In the genomic region with DNA sequence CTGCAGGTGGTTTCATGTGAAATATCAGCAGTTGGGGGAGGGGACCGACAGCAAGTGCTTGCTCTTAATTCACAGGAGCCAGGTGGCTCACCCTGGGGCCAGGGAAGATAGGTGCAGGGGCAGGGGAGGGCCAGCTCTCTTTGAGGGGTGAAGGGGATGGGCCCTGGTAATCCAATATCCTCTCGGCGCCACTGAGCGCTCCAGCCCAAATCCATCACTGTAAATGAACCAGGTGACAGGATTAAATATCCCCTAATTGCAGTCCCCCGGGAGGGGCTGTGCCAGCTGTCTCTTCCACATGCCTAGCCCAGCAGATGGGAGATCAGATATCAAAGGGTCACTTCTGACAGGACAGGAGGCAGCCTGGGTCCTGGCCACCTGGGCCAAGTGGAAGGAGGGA, we compare ENCODE assay signal across 18 cellular contexts.
DNase-seq lines count a peak whose midpoint lies in the region; ATAC-seq and TF ChIP-seq lines count a peak whose summit lies in the region.
"Had no signal": no experiment of that assay in that cellular context is flagged by ENCODE, and none has a peak within 500 bp of the region (broad histone marks: within the 10 kb centered on the region; RNA-seq: fewer than 3 reads in every experiment).

No MANE protein-coding gene starts in this region.

- no peaks in the 10 kb centered on the region for H3K27me3 ChIP-seq in aorta (ENCODE audit: control insufficient read depth in 1 of 2, insufficient read depth in 2 of 2, low read length in 1 of 2)
- H3K27me3 ChIP-seq in PC-9 (ENCODE audit: insufficient read depth, low read depth) = peaks cover 14% of the 10 kb centered on the region; the same call in 1 of the 2 replicates
- H3K27me3 ChIP-seq: brain microvascular endothelial cell, MG63, thyroid gland had no signal

- intact Hi-C loops in aorta (cut with DNase I) (no loop called here), PC-9 (cut with micrococcal nuclease; ENCODE audit: unreplicated experiment) (no loop called here)

- H3K4me3 Mint-ChIP-seq in nephron progenitor cell = no peak overlapping the region
- H3K4me3 Mint-ChIP-seq: dendritic cell treated with granulocyte-macrophage colony-stimulating factor and Interleukin-4, amounts not matched to agents 40 ng/mL and 50 ng/mL, for 4 days had no signal

- WGBS in aorta, 2 donors = 25 to 33% methylated on average over 5 of the region's 5 CpGs

- H3K79me2 ChIP-seq in PC-9 (ENCODE audit: low read depth) = no peaks in the 10 kb centered on the region

- H3K36me3 ChIP-seq in aorta (ENCODE audit: control insufficient read depth in 1 of 2, insufficient read depth in 2 of 2, low read length in 1 of 2) (no peaks in the 10 kb centered on the region), PC-9 (ENCODE audit: low read depth) (no peaks in the 10 kb centered on the region)
- H3K36me3 ChIP-seq: brain microvascular endothelial cell, heart right ventricle, MG63, thyroid gland had no signal

- no peaks in the 10 kb centered on the region for H3F3A ChIP-seq in PC-9 (ENCODE audit: insufficient read depth, low read depth)

- H3K9me3 Mint-ChIP-seq in nephron progenitor cell = no peaks in the 10 kb centered on the region
- H3K9me3 Mint-ChIP-seq: dendritic cell treated with granulocyte-macrophage colony-stimulating factor and Interleukin-4, amounts not matched to agents 40 ng/mL and 50 ng/mL, for 4 days had no signal

- CTCF ChIA-PET in PC-9 (lab: Charles Lee) = no interaction called here

- H3K27ac Mint-ChIP-seq in nephron progenitor cell = peak overlapping the region; percentile 93
- H3K27ac Mint-ChIP-seq: dendritic cell treated with granulocyte-macrophage colony-stimulating factor and Interleukin-4, amounts not matched to agents 40 ng/mL and 50 ng/mL, for 4 days had no signal

- TF ChIP-seq CTCF in GM10266 (IDR thresholded peaks at IDR 0.05; ENCODE audit: control insufficient read depth, insufficient read depth, low read depth, missing control alignments) (no peak), nephron progenitor cell (IDR thresholded peaks at IDR 0.05) (no peak), foreskin fibroblast (IDR thresholded peaks at IDR 0.05; ENCODE audit: low read depth, low read length) (no peak), PC-9 (conservative IDR thresholded peaks at IDR 0.05) (no peak)

- H3K4me3 ChIP-seq in foreskin fibroblast (ENCODE audit: low read depth in 1 of 2, low read length in 2 of 2) (no peak overlapping the region), aorta (ENCODE audit: low read length in 2 of 2) (no peak overlapping the region), PC-9 (no peak overlapping the region)
- H3K4me3 ChIP-seq: heart right ventricle, MG63, thyroid gland had no signal

- no peaks in the 10 kb centered on the region for H3K36me3 Mint-ChIP-seq in nephron progenitor cell (ENCODE audit: low read depth)

- H3K4me1 ChIP-seq in aorta (ENCODE audit: control insufficient read depth in 1 of 2, insufficient read depth in 2 of 2, low read length in 2 of 2) (no peaks in the 10 kb centered on the region), PC-9 (replicated peaks; ENCODE audit: insufficient read depth) (no peaks in the 10 kb centered on the region)
- H3K4me1 ChIP-seq: thyroid gland had no signal

- H3K27ac ChIP-seq in aorta (ENCODE audit: low read depth in 1 of 2, low read length in 2 of 2) (no peak overlapping the region), PC-9 (no peak overlapping the region)
- H3K27ac ChIP-seq: brain microvascular endothelial cell, heart right ventricle, thyroid gland had no signal

- DNase-seq in GM10266 (ENCODE audit: extremely low spot score) (peak; percentile 3), NCI-H187 treated with DMSO at 0.1 percent for 48 hours (lab: John Stamatoyannopoulos, UW) (peak; percentile 80), NCI-H524 treated with DMSO at 0.1 percent for 48 hours (lab: John Stamatoyannopoulos, UW) (peak; percentile 93), nephron progenitor cell (peak; percentile 62), foreskin fibroblast (no peak), aorta (no peak), PC-9 (no peak)
- DNase-seq in activated naive CD4-positive, alpha-beta T cell treated with Interleukin-2 at 50 U/mL for 16 hours = no peak
- DNase-seq: activated CD4-positive, alpha-beta T cell treated with anti-CD3 and anti-CD28 coated beads for 4 hours; activated naive CD4-positive, alpha-beta T cell treated with anti-CD3 and anti-CD28 coated beads, Interleukin-2, amount 50 U/mL, for 16 hours; brain microvascular endothelial cell; heart right ventricle; MG63; occipital lobe; T1000; thyroid gland had no signal

- ATAC-seq in aorta (ENCODE audit: low FRiP score) = no peak
- ATAC-seq: esophagus mucosa, heart right ventricle had no signal

- H3K4me1 Mint-ChIP-seq in nephron progenitor cell = peaks cover 89% of the 10 kb centered on the region

- H3K9me2 ChIP-seq in PC-9 (ENCODE audit: insufficient read depth) = no peaks in the 10 kb centered on the region

- no peak overlapping the region for H3K4me2 ChIP-seq in PC-9

- H3K9me3 ChIP-seq in aorta (ENCODE audit: control insufficient read depth, low read length) (no peaks in the 10 kb centered on the region), PC-9 (ENCODE audit: insufficient read depth, low read depth) (no peaks in the 10 kb centered on the region)
- H3K9me3 ChIP-seq: heart right ventricle, MG63, thyroid gland had no signal

- POLR2A ChIA-PET in PC-9 (lab: Charles Lee; ENCODE audit: unreplicated experiment) = no interaction called here

- H3K27me3 Mint-ChIP-seq in nephron progenitor cell (ENCODE audit: low read depth, poor library complexity) = peaks cover 5% of the 10 kb centered on the region

- no peak overlapping the region for H2AFZ ChIP-seq in PC-9

- no TSS peak for BruUV-seq in PC-9 (replicated peaks; lab: Mats Ljungman, UMichigan)

- no peaks in the 10 kb centered on the region for H4K20me1 ChIP-seq in PC-9 (ENCODE audit: insufficient read depth)

Comparison
In these comparisons a context has a peak if more than half of its experiments do, and no peak if none do; other contexts are left out.
1. DNase-seq: peak in GM10266 (single experiment), NCI-H187 treated with DMSO at 0.1 percent for 48 hours (single experiment), NCI-H524 treated with DMSO at 0.1 percent for 48 hours (single experiment) and nephron progenitor cell (single experiment); none in activated naive CD4-positive, alpha-beta T cell treated with Interleukin-2 at 50 U/mL for 16 hours (single experiment), foreskin fibroblast (0 of 2), aorta (0 of 2) and PC-9 (0 of 2).